23 cellular contexts compared by ENCODE assay signal in the genomic region with DNA sequence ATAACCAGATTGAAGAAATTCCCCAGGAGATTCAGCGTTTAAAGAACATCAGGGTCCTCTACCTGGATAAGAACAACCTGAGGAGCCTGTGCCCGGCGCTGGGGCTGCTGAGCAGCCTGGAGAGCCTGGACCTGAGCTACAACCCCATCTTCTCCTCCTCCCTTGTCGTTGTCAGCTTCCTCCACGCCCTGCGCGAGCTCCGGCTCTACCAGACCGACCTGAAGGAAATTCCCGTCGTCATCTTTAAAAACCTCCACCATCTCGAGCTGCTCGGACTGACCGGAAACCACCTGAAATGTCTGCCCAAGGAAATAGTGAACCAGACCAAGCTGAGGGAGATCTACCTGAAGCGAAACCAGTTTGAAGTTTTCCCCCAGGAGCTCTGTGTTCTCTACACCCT. TPM values are rescaled to one million over a fixed set of nuclear protein-coding genes. Genes with fewer than 3 reads are reported as not detected.
DNase-seq lines count a peak whose midpoint lies in the region; ATAC-seq, FAIRE-seq and TF ChIP-seq lines count a peak whose summit lies in the region.
"Had no signal": no experiment of that assay in that cellular context is flagged by ENCODE, and none has a peak within 500 bp of the region (broad histone marks: within the 10 kb centered on the region; RNA-seq: fewer than 3 reads in every experiment).

No MANE protein-coding gene starts in this region.

- peak; percentile 63 for ATAC-seq in K562
- ATAC-seq in activated naive CD4-positive, alpha-beta T cell treated with anti-CD3 and anti-CD28 coated beads, Interleukin-2, amount 50 U/mL, for 72 hours: no peak
- ATAC-seq in GM18519 (IDR thresholded peaks at IDR 0.05; ENCODE audit: low FRiP score, unreplicated experiment): no peak
- ATAC-seq: CD8-positive, alpha-beta T cell; HCT116; T-helper 17 cell had no signal

- H3K36me3 Mint-ChIP-seq in activated naive CD4-positive, alpha-beta T cell treated with anti-CD3 and anti-CD28 coated beads, Interleukin-2, amount 50 U/mL, for 72 hours: no peaks in the 10 kb centered on the region
- H3K36me3 Mint-ChIP-seq: CD8-positive, alpha-beta T cell had no signal

- no peaks in the 10 kb centered on the region for H3K9me3 Mint-ChIP-seq in activated naive CD4-positive, alpha-beta T cell treated with anti-CD3 and anti-CD28 coated beads, Interleukin-2, amount 50 U/mL, for 72 hours
- H3K9me3 Mint-ChIP-seq: CD8-positive, alpha-beta T cell had no signal

- H3K79me2 ChIP-seq in K562 (ENCODE audit: control insufficient read depth, insufficient read depth, low read length): no peaks in the 10 kb centered on the region

- POLR2A ChIA-PET in K562 (lab: Yijun Ruan, JAX): interaction anchor here (0.6 to 1.0 kb wide), 2 partner anchors 13 kb away, joined by 3 read pairs; no protein-coding TSS in a partner anchor

- TF ChIP-seq CTCF in K562 (IDR thresholded peaks at IDR 0.05 in 2 of 3, conservative IDR thresholded peaks at IDR 0.05 in 1 of 3; ENCODE audit: insufficient read depth in 2 of 3, low read depth in 1 of 3, low read length in 3 of 3): no peak

- H2AFZ ChIP-seq in K562 (ENCODE audit: low read depth, low read length): peak overlapping the region; percentile 16; the same call in 1 of the 2 replicates
- H2AFZ ChIP-seq: GM23248 had no signal

- TF ChIP-seq POLR2A in K562 (conservative IDR thresholded peaks at IDR 0.05): no peak

- no peak overlapping the region for H3K4me3 ChIP-seq in K562
- H3K4me3 ChIP-seq: GM23248 had no signal

- H3K4me2 ChIP-seq in K562 (ENCODE audit: insufficient read depth, low read length): no peak overlapping the region

- peaks cover 4 to 19% of the 10 kb centered on the region in 2 experiments for H3K27me3 ChIP-seq in K562 (ENCODE audit: control insufficient read depth in 2 of 2, insufficient read depth in 2 of 2, low read length in 2 of 2)

- no peak overlapping the region for H3K27ac ChIP-seq in K562 (ENCODE audit: extremely low read depth, low read depth, low read length)
- H3K27ac ChIP-seq: GM23248 had no signal

- no peaks in the 10 kb centered on the region for H3K9me3 ChIP-seq in K562 (replicated peaks; ENCODE audit: control insufficient read depth, insufficient read depth, low read depth, low read length)

- CTCF ChIA-PET in K562 (lab: Yijun Ruan, JAX; ENCODE audit: low intra/inter-chr PET ratio): no interaction called here

- no peaks in the 10 kb centered on the region for H3K9me1 ChIP-seq in K562 (ENCODE audit: control insufficient read depth, insufficient read depth, low read length)

- TF ChIP-seq EP300 in K562 (IDR thresholded peaks at IDR 0.05; ENCODE audit: low read length): no peak

- no peak overlapping the region for H3K27ac Mint-ChIP-seq in activated naive CD4-positive, alpha-beta T cell treated with anti-CD3 and anti-CD28 coated beads, Interleukin-2, amount 50 U/mL, for 72 hours
- H3K27ac Mint-ChIP-seq: CD8-positive, alpha-beta T cell; T-helper 17 cell had no signal

- no peaks in the 10 kb centered on the region for H3K36me3 ChIP-seq in K562 (ENCODE audit: control insufficient read depth, insufficient read depth, low read length)

- no TSS peak for BruUV-seq in K562 (replicated peaks; lab: Mats Ljungman, UMichigan)

- in situ Hi-C loops in K562 (cut with MboI): no loop called here

- DNase-seq in DMS53 treated with DMSO at 0.1 percent for 48 hours (lab: John Stamatoyannopoulos, UW; ENCODE audit: unreplicated experiment) (peak; percentile 47), DMS53 (lab: John Stamatoyannopoulos, UW) (no peak), DMS79 treated with DMSO at 0.1 percent for 48 hours (lab: John Stamatoyannopoulos, UW) (peak; percentile 77), NCI-H510A treated with DMSO at 0.1 percent for 48 hours (lab: John Stamatoyannopoulos, UW) (peak; percentile 66), K562 (ENCODE audit: extremely low read depth in 1 of 4, low spot score in 3 of 4) (no peak), NCI-H128 (lab: John Stamatoyannopoulos, UW; ENCODE audit: unreplicated experiment) (no peak)
- DNase-seq in activated naive CD4-positive, alpha-beta T cell treated with anti-CD3 and anti-CD28 coated beads, Interleukin-2, amount 50 U/mL, for 72 hours (ENCODE audit: low spot score in 2 of 2): no peak
- DNase-seq: 8988T; CD8-positive, alpha-beta T cell; GM23248; MV-4-11; NCI-H1436 treated with DMSO at 0.1 percent for 48 hours; NCI-H2081 treated with DMSO at 0.1 percent for 48 hours; NK-92 treated with Interleukin-12 subunit alpha and Interleukin-12 subunit beta, amount 100 ng/mL, for 24 hours; SIG-M5; T-helper 17 cell had no signal

- intact Hi-C loops in K562 (cut with micrococcal nuclease): no loop called here

- no peak for TF ChIP-seq RAD21 in K562 (CRISPR knock-in tag; conservative IDR thresholded peaks at IDR 0.05 in 1 of 2, IDR thresholded peaks at IDR 0.05 in 1 of 2)

- 34% methylated on average over 15 of the region's 15 CpGs for WGBS in K562 (ENCODE audit: insufficient coverage, low coverage, missing lambda C conversion rate)

- peaks cover 0 to 5% of the 10 kb centered on the region in 2 experiments; a peak in 2 of 5 replicates for H3K4me1 ChIP-seq in K562 (replicated peaks in 1 of 2; ENCODE audit: control insufficient read depth in 2 of 2, insufficient read depth in 2 of 2, low read length in 2 of 2)

- peak overlapping the region in 1 of 2 experiments; percentile 19; a peak in 1 of 4 replicates for H3K9ac ChIP-seq in K562 (ENCODE audit: insufficient read depth in 1 of 2, low read depth in 2 of 2, low read length in 2 of 2)
- H3K9ac ChIP-seq: GM23248 had no signal

- FAIRE-seq in K562 (lab: Jason Lieb, UNC): no peak
- FAIRE-seq: HTR-8/SVneo had no signal

- H4K20me1 ChIP-seq in K562 (replicated peaks; ENCODE audit: control insufficient read depth, insufficient read depth, low read length): no peaks in the 10 kb centered on the region

RNA-seq across cellular contexts. Expression of a gene that starts 9.4 kb away (rescaled TPM):
- not detected in 2 replicates for total RNA-seq in K562 (2011; cell fraction: chromatin; rRNA removed; ENCODE audit: low replicate concordance)
- total RNA-seq in K562 (2011; cell fraction: nucleolus; rRNA removed): not detected in 2 replicates
- not detected in 2 replicates for total RNA-seq in K562 (2011; cell fraction: nucleoplasm; rRNA removed)
- total RNA-seq in K562 (2014; rRNA removed) (not detected in 2 replicates), K562 (2014; rRNA removed; fragmentation: Illumina TruSeq; extraction: Trizol) (not detected in 2 replicates), K562 (2015; rRNA removed; fragmentation: Illumina TruSeq; extraction: Trizol) (not detected in 2 replicates), K562 (2021) (not detected in 2 replicates)
- polyA plus RNA-seq in K562 (2011; rRNA removed) (not detected in 2 replicates), K562 (2014; fragmentation: Illumina TruSeq; extraction: Trizol) (not detected in 2 replicates), K562 (2014; fragmentation: Nextera tagmentation; extraction: Ambion mirVana) (under 1 TPM; 0.17 to 0.30 TPM), K562 (2014; rRNA removed) (not detected in 2 replicates)
- not detected in 2 replicates for polyA plus RNA-seq in K562 (2011; cell fraction: cytosol; rRNA removed)
- not detected in 2 replicates for polyA plus RNA-seq in K562 (2011; cell fraction: nucleus; rRNA removed)
- polyA plus RNA-seq in K562 (2012): 0.07 and 0.22 TPM in 2 replicates
- not detected in 2 replicates for polyA minus RNA-seq in K562 (2011; rRNA and poly(A)+ RNA removed)
- not detected in 2 replicates for polyA minus RNA-seq in K562 (2011; cell fraction: cytosol; rRNA and poly(A)+ RNA removed)
- polyA minus RNA-seq in K562 (2011; cell fraction: nucleus; rRNA and poly(A)+ RNA removed): not detected in 2 replicates
- total RNA-seq in activated naive CD4-positive, alpha-beta T cell treated with anti-CD3 and anti-CD28 coated beads, Interleukin-2, amount 50 U/mL, for 72 hours: 1 to 10 TPM; 2.1 to 3.2 TPM

RNA-seq across cellular contexts. Expression of a gene that starts 9.4 kb away (rescaled TPM):
- not detected in 2 replicates for total RNA-seq in K562 (2011; cell fraction: chromatin; rRNA removed; ENCODE audit: low replicate concordance)
- not detected in 2 replicates for total RNA-seq in K562 (2011; cell fraction: nucleolus; rRNA removed)
- not detected in 2 replicates for total RNA-seq in K562 (2011; cell fraction: nucleoplasm; rRNA removed)
- total RNA-seq in K562 (2014; rRNA removed) (not detected in 2 replicates), K562 (2014; rRNA removed; fragmentation: Illumina TruSeq; extraction: Trizol) (not detected in 2 replicates), K562 (2015; rRNA removed; fragmentation: Illumina TruSeq; extraction: Trizol) (not detected in 2 replicates), K562 (2021) (not detected in 2 replicates)
- polyA plus RNA-seq in K562 (2011; rRNA removed) (not detected in 2 replicates), K562 (2014; fragmentation: Illumina TruSeq; extraction: Trizol) (not detected in 2 replicates), K562 (2014; fragmentation: Nextera tagmentation; extraction: Ambion mirVana) (not detected), K562 (2014; rRNA removed) (not detected in 2 replicates)
- polyA plus RNA-seq in K562 (2011; cell fraction: cytosol; rRNA removed): not detected in 2 replicates
- polyA plus RNA-seq in K562 (2011; cell fraction: nucleus; rRNA removed): not detected in 2 replicates
- not detected in 2 replicates for polyA plus RNA-seq in K562 (2012)
- not detected in 2 replicates for polyA minus RNA-seq in K562 (2011; rRNA and poly(A)+ RNA removed)
- not detected in 2 replicates for polyA minus RNA-seq in K562 (2011; cell fraction: cytosol; rRNA and poly(A)+ RNA removed)
- polyA minus RNA-seq in K562 (2011; cell fraction: nucleus; rRNA and poly(A)+ RNA removed): not detected in 2 replicates
- total RNA-seq in activated naive CD4-positive, alpha-beta T cell treated with anti-CD3 and anti-CD28 coated beads, Interleukin-2, amount 50 U/mL, for 72 hours: under 1 TPM; 0.21 to 0.32 TPM
- total RNA-seq: CD8-positive, alpha-beta T cell; GM23248; RPMI7951; T-helper 17 cell had no signal
- polyA plus RNA-seq: BJ, GM23248 had no signal

RNA-seq across cellular contexts. Expression of a gene that starts 47.6 kb away (rescaled TPM):
- not detected in 2 replicates for total RNA-seq in K562 (2011; cell fraction: chromatin; rRNA removed; ENCODE audit: low replicate concordance)
- not detected in 2 replicates for total RNA-seq in K562 (2011; cell fraction: nucleolus; rRNA removed)
- total RNA-seq in K562 (2011; cell fraction: nucleoplasm; rRNA removed): not detected in 2 replicates
- total RNA-seq in K562 (2014; rRNA removed) (not detected in 2 replicates), K562 (2014; rRNA removed; fragmentation: Illumina TruSeq; extraction: Trizol) (not detected in 2 replicates), K562 (2015; rRNA removed; fragmentation: Illumina TruSeq; extraction: Trizol) (not detected in 2 replicates), K562 (2021) (not detected in 2 replicates)
- polyA plus RNA-seq in K562 (2011; rRNA removed) (not detected in 2 replicates), K562 (2014; fragmentation: Illumina TruSeq; extraction: Trizol) (not detected in 2 replicates), K562 (2014; fragmentation: Nextera tagmentation; extraction: Ambion mirVana) (not detected), K562 (2014; rRNA removed) (not detected in 2 replicates)
- polyA plus RNA-seq in K562 (2011; cell fraction: cytosol; rRNA removed): not detected in 2 replicates
- polyA plus RNA-seq in K562 (2011; cell fraction: nucleus; rRNA removed): not detected in 2 replicates
- not detected in 2 replicates for polyA plus RNA-seq in K562 (2012)
- not detected in 2 replicates for polyA minus RNA-seq in K562 (2011; rRNA and poly(A)+ RNA removed)
- not detected in 2 replicates for polyA minus RNA-seq in K562 (2011; cell fraction: cytosol; rRNA and poly(A)+ RNA removed)
- polyA minus RNA-seq in K562 (2011; cell fraction: nucleus; rRNA and poly(A)+ RNA removed): not detected in 2 replicates
- total RNA-seq in activated naive CD4-positive, alpha-beta T cell treated with anti-CD3 and anti-CD28 coated beads, Interleukin-2, amount 50 U/mL, for 72 hours: not detected
- total RNA-seq: CD8-positive, alpha-beta T cell; GM23248; NCI-H460; OCI-LY7; RPMI7951; T-helper 17 cell had no signal
- polyA plus RNA-seq: BJ, GM23248 had no signal

RNA-seq across cellular contexts. Expression of a gene that starts 48.9 kb away (rescaled TPM):
- 13.7 and 39.3 TPM in 2 replicates for total RNA-seq in K562 (2011; cell fraction: chromatin; rRNA removed; ENCODE audit: low replicate concordance)
- 6.8 and 10.4 TPM in 2 replicates for total RNA-seq in K562 (2011; cell fraction: nucleolus; rRNA removed)
- 14.0 and 21.1 TPM in 2 replicates for total RNA-seq in K562 (2011; cell fraction: nucleoplasm; rRNA removed)
- total RNA-seq in K562 (2014; rRNA removed) (10.4 and 11.1 TPM in 2 replicates), K562 (2014; rRNA removed; fragmentation: Illumina TruSeq; extraction: Trizol) (21.3 TPM in 2 replicates), K562 (2015; rRNA removed; fragmentation: Illumina TruSeq; extraction: Trizol) (20.0 and 21.5 TPM in 2 replicates), K562 (2021) (12.3 and 13.6 TPM in 2 replicates)
- polyA plus RNA-seq in K562 (2011; rRNA removed) (23.1 and 27.8 TPM in 2 replicates), K562 (2014; fragmentation: Illumina TruSeq; extraction: Trizol) (14.3 and 16.7 TPM in 2 replicates), K562 (2014; fragmentation: Nextera tagmentation; extraction: Ambion mirVana) (10 to 100 TPM; 25.0 to 35.7 TPM), K562 (2014; rRNA removed) (11.8 and 13.4 TPM in 2 replicates)
- 3.6 and 8.2 TPM in 2 replicates for polyA plus RNA-seq in K562 (2011; cell fraction: cytosol; rRNA removed)
- 14.7 and 22.7 TPM in 2 replicates for polyA plus RNA-seq in K562 (2011; cell fraction: nucleus; rRNA removed)
- polyA plus RNA-seq in K562 (2012): 9.2 and 11.0 TPM in 2 replicates
- 42.2 and 52.2 TPM in 2 replicates for polyA minus RNA-seq in K562 (2011; rRNA and poly(A)+ RNA removed)
- 9.0 and 10.6 TPM in 2 replicates for polyA minus RNA-seq in K562 (2011; cell fraction: cytosol; rRNA and poly(A)+ RNA removed)
- 13.3 and 22.7 TPM in 2 replicates for polyA minus RNA-seq in K562 (2011; cell fraction: nucleus; rRNA and poly(A)+ RNA removed)
- 10 to 100 TPM; 13.3 to 16.7 TPM for total RNA-seq in activated naive CD4-positive, alpha-beta T cell treated with anti-CD3 and anti-CD28 coated beads, Interleukin-2, amount 50 U/mL, for 72 hours

RNA-seq across cellular contexts. Expression of a gene that starts 52.7 kb away (rescaled TPM):
- 0.48 TPM in 1 of 2 replicates, not detected in the other for total RNA-seq in K562 (2011; cell fraction: chromatin; rRNA removed; ENCODE audit: low replicate concordance)
- 0.17 and 0.26 TPM in 2 replicates for total RNA-seq in K562 (2011; cell fraction: nucleolus; rRNA removed)
- not detected in 2 replicates for total RNA-seq in K562 (2011; cell fraction: nucleoplasm; rRNA removed)
- 0.12 TPM in 1 of 2 replicates, not detected in the other for total RNA-seq in K562 (2014; rRNA removed)
- total RNA-seq in K562 (2014; rRNA removed; fragmentation: Illumina TruSeq; extraction: Trizol): 0.11 TPM in 1 of 2 replicates, not detected in the other
- 0.07 and 0.11 TPM in 2 replicates for total RNA-seq in K562 (2015; rRNA removed; fragmentation: Illumina TruSeq; extraction: Trizol)
- not detected in 2 replicates for total RNA-seq in K562 (2021)
- polyA plus RNA-seq in K562 (2011; rRNA removed): 0.04 and 0.06 TPM in 2 replicates
- polyA plus RNA-seq in K562 (2011; cell fraction: cytosol; rRNA removed): 0.03 TPM in 1 of 2 replicates, not detected in the other
- polyA plus RNA-seq in K562 (2011; cell fraction: nucleus; rRNA removed): 0.06 and 0.10 TPM in 2 replicates
- polyA plus RNA-seq in K562 (2012): 0.05 TPM in 1 of 2 replicates, not detected in the other
- polyA plus RNA-seq in K562 (2014; fragmentation: Illumina TruSeq; extraction: Trizol): 0.06 and 0.10 TPM in 2 replicates
- polyA plus RNA-seq in K562 (2014; fragmentation: Nextera tagmentation; extraction: Ambion mirVana): not detected
- polyA plus RNA-seq in K562 (2014; rRNA removed): not detected in 2 replicates
- polyA minus RNA-seq in K562 (2011; rRNA and poly(A)+ RNA removed): 0.09 and 0.14 TPM in 2 replicates
- polyA minus RNA-seq in K562 (2011; cell fraction: cytosol; rRNA and poly(A)+ RNA removed): not detected in 2 replicates
- polyA minus RNA-seq in K562 (2011; cell fraction: nucleus; rRNA and poly(A)+ RNA removed): 0.44 TPM in 1 of 2 replicates, not detected in the other
- 1 to 10 TPM in 1 of 2 donors, under 1 TPM in 1; 0.19 to 2.1 TPM for total RNA-seq in activated naive CD4-positive, alpha-beta T cell treated with anti-CD3 and anti-CD28 coated beads, Interleukin-2, amount 50 U/mL, for 72 hours
- total RNA-seq: CD8-positive, alpha-beta T cell; T-helper 17 cell had no signal

Comparison
In these comparisons a context has a peak if more than half of its experiments do, and no peak if none do; other contexts are left out.
1. DNase-seq: peak in DMS53 treated with DMSO at 0.1 percent for 48 hours (single experiment), DMS79 treated with DMSO at 0.1 percent for 48 hours (single experiment) and NCI-H510A treated with DMSO at 0.1 percent for 48 hours (single experiment); none in DMS53 (single experiment), K562 (0 of 4), NCI-H128 (single experiment) and activated naive CD4-positive, alpha-beta T cell treated with anti-CD3 and anti-CD28 coated beads, Interleukin-2, amount 50 U/mL, for 72 hours (0 of 2).